Comparison of ENCODE assay signal across 22 cellular contexts in the genomic region with DNA sequence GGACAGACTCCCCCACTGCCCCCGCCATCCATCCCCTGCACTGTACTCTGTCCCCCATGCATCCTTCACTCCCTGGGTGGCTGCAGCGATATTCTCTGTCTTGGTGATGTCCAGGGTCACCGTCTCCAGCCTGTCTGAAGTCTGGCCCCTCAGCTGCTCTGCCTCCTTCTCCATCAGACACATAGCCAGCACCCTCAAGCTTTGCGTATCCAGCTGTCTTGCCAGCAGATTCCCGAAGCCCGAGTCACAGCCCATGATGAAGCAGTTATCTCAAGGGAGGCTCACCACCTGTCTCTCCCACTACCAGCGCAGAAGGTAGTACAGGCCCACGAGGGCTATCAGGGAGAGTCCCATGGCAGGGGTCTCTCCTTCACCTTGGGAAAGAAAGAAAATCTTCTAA.
DNase-seq lines count a peak whose midpoint lies in the region; ATAC-seq, FAIRE-seq and TF ChIP-seq lines count a peak whose summit lies in the region.
"Had no signal": no experiment of that assay in that cellular context is flagged by ENCODE, and none has a peak within 500 bp of the region (broad histone marks: within the 10 kb centered on the region; RNA-seq: fewer than 3 reads in every experiment).

No MANE protein-coding gene starts in this region.

- dilution Hi-C loops in mammary epithelial cell (cut with HindIII; ENCODE audit: low sequenced_read_pairs), result no loop called here

- no peak overlapping the region for H4K5ac ChIP-seq in mesendoderm (ENCODE audit: low read length)

- DNase-seq in A549 (ENCODE audit: low read depth in 1 of 2, low spot score in 1 of 2) (no peak), HK-2 (ENCODE audit: unreplicated experiment) (peak; percentile 27), mammary epithelial cell (peak; percentile 31), mesendoderm (peak; percentile 79), GM12892 (ENCODE audit: insufficient read length) (no peak), ascending aorta (ENCODE audit: low spot score in 2 of 2) (no peak)
- no peak for DNase-seq in activated naive CD8-positive, alpha-beta T cell treated with anti-CD3 and anti-CD28 coated beads, Interleukin-2, amount 50 U/mL, for 24 hours
- DNase-seq: activated CD8-positive, alpha-beta memory T cell treated with anti-CD3 and anti-CD28 coated beads, Interleukin-2, amount 50 U/mL, for 48 hours; activated naive CD8-positive, alpha-beta T cell treated with anti-CD3 and anti-CD28 coated beads, Interleukin-2, amount 10 ng/mL, durations not matched to agents 7 days and 5 days; cortex of kidney; H7; hypothalamus; KBM-7; NCI-H1417 treated with DMSO at 0.1 percent for 48 hours; NCI-H524 treated with DMSO at 0.1 percent for 48 hours; right lobe of liver; T-helper 2 cell had no signal

- WGBS in A549 (ENCODE audit: missing lambda C conversion rate), result 50% methylated on average over 8 of the region's 8 CpGs
- 57% methylated on average over 8 of the region's 8 CpGs for whole genome bisulfite sequencing in mammary epithelial cell (ENCODE audit: low coverage, missing lambda C conversion rate)
- no CpG with 5 or more reads among the region's 8 CpGs for WGBS in mesendoderm (ENCODE audit: extremely low coverage, insufficient coverage, low lambda C conversion rate)

- H3K18ac ChIP-seq in mesendoderm (ENCODE audit: low read length), result no peak overlapping the region

- peaks cover 2% of the 10 kb centered on the region for H3K27me3 Mint-ChIP-seq in activated naive CD8-positive, alpha-beta T cell treated with anti-CD3 and anti-CD28 coated beads, Interleukin-2, amount 50 U/mL, for 24 hours
- no peaks in the 10 kb centered on the region for H3K27me3 Mint-ChIP-seq in activated T-helper 17 cell treated with anti-CD3 and anti-CD28 coated beads, Interleukin-2, amount 50 U/mL, for 72 hours

- no peak overlapping the region for H2BK5ac ChIP-seq in mesendoderm (ENCODE audit: low read length)

- H3K9me3 Mint-ChIP-seq in activated naive CD8-positive, alpha-beta T cell treated with anti-CD3 and anti-CD28 coated beads, Interleukin-2, amount 50 U/mL, for 24 hours, result no peaks in the 10 kb centered on the region
- no peaks in the 10 kb centered on the region for H3K9me3 Mint-ChIP-seq in activated T-helper 17 cell treated with anti-CD3 and anti-CD28 coated beads, Interleukin-2, amount 50 U/mL, for 72 hours
- H3K9me3 Mint-ChIP-seq: stimulated activated effector memory CD8-positive, alpha-beta T cell treated with anti-CD3 and anti-CD28 coated beads, Interleukin-12 subunit alpha, Interleukin-12 subunit beta, amount 100 ng/mL, for 72 hours had no signal

- H3K36me3 Mint-ChIP-seq in activated naive CD8-positive, alpha-beta T cell treated with anti-CD3 and anti-CD28 coated beads, Interleukin-2, amount 50 U/mL, for 24 hours (ENCODE audit: low read depth), result no peaks in the 10 kb centered on the region
- H3K36me3 Mint-ChIP-seq in activated T-helper 17 cell treated with anti-CD3 and anti-CD28 coated beads, Interleukin-2, amount 50 U/mL, for 72 hours (ENCODE audit: low read depth), result no peaks in the 10 kb centered on the region
- H3K36me3 Mint-ChIP-seq: stimulated activated effector memory CD8-positive, alpha-beta T cell treated with anti-CD3 and anti-CD28 coated beads, Interleukin-12 subunit alpha, Interleukin-12 subunit beta, amount 100 ng/mL, for 72 hours had no signal

- H3K4me1 ChIP-seq in A549, result peaks cover 18% of the 10 kb centered on the region; the same call in 2 of the 3 replicates
- peaks cover 32% of the 10 kb centered on the region for H3K4me1 ChIP-seq in mammary epithelial cell (ENCODE audit: insufficient read depth, low read length)
- no peaks in the 10 kb centered on the region for H3K4me1 ChIP-seq in mesendoderm (ENCODE audit: control insufficient read depth, low read depth, low read length)
- H3K4me1 ChIP-seq in ascending aorta, result peaks cover 0 to 10% of the 10 kb centered on the region in 2 donors
- H3K4me1 ChIP-seq: uterus had no signal

- H3K9ac ChIP-seq in mammary epithelial cell (ENCODE audit: insufficient read depth, low read length) (no peak overlapping the region), mesendoderm (ENCODE audit: low read length) (no peak overlapping the region)

- no peak for FAIRE-seq in A549 (lab: Jason Lieb, UNC)
- FAIRE-seq in GM12892 (lab: Jason Lieb, UNC), result no peak

- no peaks in the 10 kb centered on the region for H3K9me3 ChIP-seq in A549
- no peaks in the 10 kb centered on the region for H3K9me3 ChIP-seq in mammary epithelial cell (replicated peaks; ENCODE audit: insufficient read depth, low read length)
- no peaks in the 10 kb centered on the region for H3K9me3 ChIP-seq in ascending aorta
- H3K9me3 ChIP-seq: esophagus muscularis mucosa, right lobe of liver, uterus had no signal

- CTCF ChIA-PET in A549 (lab: Yijun Ruan, JAX), result interaction anchor here (0.5 to 4.3 kb wide), 15 partner anchors 13 to 239 kb away, joined by 3 to 87 read pairs (median 5); a partner anchor contains a TSS
- CTCF ChIA-PET in mammary epithelial cell (lab: Charles Lee; ENCODE audit: low non-redundant PET), result no interaction called here

- no peak overlapping the region for H2BK15ac ChIP-seq in mesendoderm (replicated peaks; ENCODE audit: low read depth)

- TF ChIP-seq RAD21 in A549 (conservative IDR thresholded peaks at IDR 0.05 in 1 of 2, IDR thresholded peaks at IDR 0.05 in 1 of 2), result no peak

- H3K4me2 ChIP-seq in A549 (no peak overlapping the region), mammary epithelial cell (ENCODE audit: insufficient read depth, low read depth, low read length) (no peak overlapping the region), mesendoderm (ENCODE audit: low read length) (no peak overlapping the region)

- peak; percentile 44 to 49; a peak in 4 of 6 replicates for ATAC-seq in A549
- no peak for ATAC-seq in activated naive CD8-positive, alpha-beta T cell treated with anti-CD3 and anti-CD28 coated beads, Interleukin-2, amount 50 U/mL, for 24 hours
- no peak for ATAC-seq in activated T-helper 17 cell treated with anti-CD3 and anti-CD28 coated beads, Interleukin-2, amount 50 U/mL, for 72 hours (replicated peaks)
- ATAC-seq: activated CD4-positive, CD25-positive, alpha-beta regulatory T cell treated with anti-CD3 and anti-CD28 coated beads, Interleukin-2, amount 50 U/mL, for 24 hours; stimulated activated effector memory CD8-positive, alpha-beta T cell treated with anti-CD3 and anti-CD28 coated beads, Interleukin-12 subunit alpha, Interleukin-12 subunit beta, amount 100 ng/mL, for 72 hours had no signal

- no peak overlapping the region for H2AK5ac ChIP-seq in mesendoderm (ENCODE audit: low read length)

- H2AFZ ChIP-seq in mammary epithelial cell (ENCODE audit: low read depth, low read length), result no peak overlapping the region

- no peaks in the 10 kb centered on the region for H3K27me3 ChIP-seq in mammary epithelial cell (ENCODE audit: insufficient read depth, low read length)
- H3K27me3 ChIP-seq in mesendoderm (ENCODE audit: insufficient read depth, low read length, poor library complexity), result no peaks in the 10 kb centered on the region
- H3K27me3 ChIP-seq in ascending aorta, result no peaks in the 10 kb centered on the region
- H3K27me3 ChIP-seq: esophagus muscularis mucosa, right lobe of liver, uterus had no signal

- no peak overlapping the region for H3K4me3 Mint-ChIP-seq in activated naive CD8-positive, alpha-beta T cell treated with anti-CD3 and anti-CD28 coated beads, Interleukin-2, amount 50 U/mL, for 24 hours
- no peak overlapping the region for H3K4me3 Mint-ChIP-seq in activated T-helper 17 cell treated with anti-CD3 and anti-CD28 coated beads, Interleukin-2, amount 50 U/mL, for 72 hours
- H3K4me3 Mint-ChIP-seq: activated naive CD8-positive, alpha-beta T cell treated with anti-CD3 and anti-CD28 coated beads, Interleukin-2, amount 10 ng/mL, durations not matched to agents 7 days and 5 days; stimulated activated effector memory CD8-positive, alpha-beta T cell treated with anti-CD3 and anti-CD28 coated beads, Interleukin-12 subunit alpha, Interleukin-12 subunit beta, amount 100 ng/mL, for 72 hours had no signal

- no peak overlapping the region for H3K4me3 ChIP-seq in A549
- H3K4me3 ChIP-seq in mammary epithelial cell (replicated peaks in 1 of 3; ENCODE audit: insufficient read depth in 1 of 3, low read depth in 2 of 3, low read length in 3 of 3), result no peak overlapping the region
- H3K4me3 ChIP-seq in mesendoderm (ENCODE audit: low read length), result no peak overlapping the region
- H3K4me3 ChIP-seq in ascending aorta, result no peak overlapping the region
- H3K4me3 ChIP-seq: esophagus muscularis mucosa, right lobe of liver, uterus had no signal

- H3K27ac Mint-ChIP-seq in activated naive CD8-positive, alpha-beta T cell treated with anti-CD3 and anti-CD28 coated beads, Interleukin-2, amount 50 U/mL, for 24 hours, result no peak overlapping the region
- no peak overlapping the region for H3K27ac Mint-ChIP-seq in activated T-helper 17 cell treated with anti-CD3 and anti-CD28 coated beads, Interleukin-2, amount 50 U/mL, for 72 hours
- H3K27ac Mint-ChIP-seq: activated naive CD8-positive, alpha-beta T cell treated with anti-CD3 and anti-CD28 coated beads, Interleukin-2, amount 10 ng/mL, durations not matched to agents 7 days and 5 days; stimulated activated effector memory CD8-positive, alpha-beta T cell treated with anti-CD3 and anti-CD28 coated beads, Interleukin-12 subunit alpha, Interleukin-12 subunit beta, amount 100 ng/mL, for 72 hours had no signal

- H3K56ac ChIP-seq in mesendoderm (ENCODE audit: low read length), result no peak overlapping the region

- no peak overlapping the region for H3K23ac ChIP-seq in mesendoderm (ENCODE audit: low read length)

- no peak overlapping the region for H4K8ac ChIP-seq in mesendoderm (ENCODE audit: low read depth, low read length)

- no TSS peak for BruUV-seq in mammary epithelial cell (replicated peaks; lab: Mats Ljungman, UMichigan)

- no peak overlapping the region for H2BK120ac ChIP-seq in mesendoderm (ENCODE audit: low read depth, low read length)

- TF ChIP-seq POLR2A in A549 (IDR thresholded peaks at IDR 0.05; ENCODE audit: low read length), result no peak
- no peak for TF ChIP-seq POLR2A in GM12892 (IDR thresholded peaks at IDR 0.05; ENCODE audit: low read depth, low read length)

- no peaks in the 10 kb centered on the region for H3K36me3 ChIP-seq in mammary epithelial cell (ENCODE audit: insufficient read depth, low read length)
- no peaks in the 10 kb centered on the region for H3K36me3 ChIP-seq in mesendoderm (ENCODE audit: control insufficient read depth, insufficient read depth, low read length)
- no peaks in the 10 kb centered on the region for H3K36me3 ChIP-seq in ascending aorta
- H3K36me3 ChIP-seq: esophagus muscularis mucosa, right lobe of liver, uterus had no signal

- H3K79me2 ChIP-seq in mammary epithelial cell (ENCODE audit: insufficient read depth, low read length) (no peaks in the 10 kb centered on the region), mesendoderm (ENCODE audit: control insufficient read depth, insufficient read depth, low read length) (no peaks in the 10 kb centered on the region)

- peaks cover 13% of the 10 kb centered on the region for H3K4me1 Mint-ChIP-seq in activated naive CD8-positive, alpha-beta T cell treated with anti-CD3 and anti-CD28 coated beads, Interleukin-2, amount 50 U/mL, for 24 hours
- peaks cover 17% of the 10 kb centered on the region for H3K4me1 Mint-ChIP-seq in activated T-helper 17 cell treated with anti-CD3 and anti-CD28 coated beads, Interleukin-2, amount 50 U/mL, for 72 hours

- POLR2A ChIA-PET in A549 (lab: Yijun Ruan, JAX), result interaction anchor here (0.5 to 1.4 kb wide), 2 partner anchors 75 to 145 kb away, joined by 3 to 6 read pairs; no protein-coding TSS in a partner anchor

- H3K79me1 ChIP-seq in mesendoderm (ENCODE audit: low read length), result no peaks in the 10 kb centered on the region

- no peak overlapping the region for H3K4ac ChIP-seq in mesendoderm (ENCODE audit: low read depth, low read length)

- no peaks in the 10 kb centered on the region for H4K20me1 ChIP-seq in mammary epithelial cell (ENCODE audit: insufficient read depth, low read length)

- H3K27ac ChIP-seq in A549, result 0 out of 6 replicates have a peak overlapping the region, but pooled peaks of 1 of the 2 experiments have one; percentile 6
- no peak overlapping the region for H3K27ac ChIP-seq in mammary epithelial cell (ENCODE audit: insufficient read depth, low read depth, low read length)
- H3K27ac ChIP-seq in mesendoderm (ENCODE audit: low read depth, low read length), result no peak overlapping the region
- no peak overlapping the region for H3K27ac ChIP-seq in ascending aorta
- H3K27ac ChIP-seq: esophagus muscularis mucosa, uterus had no signal

- intact Hi-C loops in mammary epithelial cell (cut with micrococcal nuclease) (loop anchor here (1.0 to 2.0 kb wide), 5 partner anchors 59 to 271 kb away; no protein-coding TSS in a partner anchor), ascending aorta (cut with DNase I) (no loop called here)

- TF ChIP-seq CTCF in A549 (IDR thresholded peaks at IDR 0.05), result no peak
- no peak for TF ChIP-seq CTCF in mammary epithelial cell (conservative IDR thresholded peaks at IDR 0.05 in 1 of 2, IDR thresholded peaks at IDR 0.05 in 1 of 2; ENCODE audit: extremely low read depth in 1 of 2, insufficient read depth in 1 of 2, low read depth in 1 of 2, low read length in 2 of 2)
- no peak for TF ChIP-seq CTCF in ascending aorta (IDR thresholded peaks at IDR 0.05)

- no peak for TF ChIP-seq EP300 in A549 (IDR thresholded peaks at IDR 0.05)

- in situ Hi-C loops in mammary epithelial cell (cut with MboI; ENCODE audit: low sequenced_read_pairs in 2 of 2), result no loop called here

Comparison
In these comparisons a context has a peak if more than half of its experiments do, and no peak if none do; other contexts are left out.
1. ATAC-seq: peak in A549 (2 of 2); none in activated naive CD8-positive, alpha-beta T cell treated with anti-CD3 and anti-CD28 coated beads, Interleukin-2, amount 50 U/mL, for 24 hours (single experiment) and activated T-helper 17 cell treated with anti-CD3 and anti-CD28 coated beads, Interleukin-2, amount 50 U/mL, for 72 hours (single experiment).
2. DNase-seq: peak in HK-2 (single experiment), mammary epithelial cell (single experiment) and mesendoderm (single experiment); none in A549 (0 of 2), activated naive CD8-positive, alpha-beta T cell treated with anti-CD3 and anti-CD28 coated beads, Interleukin-2, amount 50 U/mL, for 24 hours (single experiment), GM12892 (single experiment) and ascending aorta (0 of 2).